In genomic region chr19:39506598-39506943, GRCh38 we compare ENCODE assay signal across 11 cellular contexts. TPM values are rescaled to one million over a fixed set of nuclear protein-coding genes. Genes with fewer than 3 reads are reported as not detected.
A peak's percentile ranks its signal among the peaks of the same experiment; 100 is the strongest.
DNase-seq lines count a peak whose midpoint lies in the region; ATAC-seq, FAIRE-seq and TF ChIP-seq lines count a peak whose summit lies in the region.
"Had no signal": no experiment of that assay in that cellular context is flagged by ENCODE, and none has a peak within 500 bp of the region (broad histone marks: within the 10 kb centered on the region; RNA-seq: fewer than 3 reads in every experiment).

No MANE protein-coding gene starts in this region.

- H3K4me1 ChIP-seq in HUES64 (ENCODE audit: insufficient read depth, low read length) (no peaks in the 10 kb centered on the region), K562 (replicated peaks in 1 of 2; ENCODE audit: control insufficient read depth in 2 of 2, insufficient read depth in 2 of 2, low read length in 2 of 2) (peaks cover 12 to 35% of the 10 kb centered on the region in 2 experiments), kidney (ENCODE audit: control insufficient read depth in 1 of 2, insufficient read depth in 1 of 2, low read depth in 1 of 2, low read length in 2 of 2) (peaks cover 0 to 4% of the 10 kb centered on the region in 2 donors)

- TF ChIP-seq EP300 in K562 (IDR thresholded peaks at IDR 0.05; ENCODE audit: low read length): no peak

- H3K9ac ChIP-seq in HUES64 (ENCODE audit: low read depth, low read length) (no peak overlapping the region), K562 (ENCODE audit: insufficient read depth in 1 of 2, low read depth in 2 of 2, low read length in 2 of 2) (peak overlapping the region; percentile 24 to 93; a peak in 3 of 4 replicates), kidney (ENCODE audit: low read length in 2 of 2) (no peak overlapping the region)

- peak overlapping the region; percentile 58 to 84 (median 74) for H3K4me3 Mint-ChIP-seq in naive thymus-derived CD8-positive, alpha-beta T cell

- H3K27ac ChIP-seq in HUES64 (ENCODE audit: low read depth, low read length): no peak overlapping the region
- H3K27ac ChIP-seq in K562 (ENCODE audit: extremely low read depth, low read depth, low read length): no peak overlapping the region
- H3K27ac ChIP-seq in kidney (ENCODE audit: low read depth in 2 of 2, low read length in 2 of 2): no peak overlapping the region

- in situ Hi-C loops in K562 (cut with MboI): no loop called here

- CTCF ChIA-PET in K562 (lab: Yijun Ruan, JAX; ENCODE audit: low intra/inter-chr PET ratio): no interaction called here

- H3K36me3 Mint-ChIP-seq in naive thymus-derived CD8-positive, alpha-beta T cell: no peaks in the 10 kb centered on the region

- H3K9me3 ChIP-seq in HUES64 (ENCODE audit: insufficient read depth, low read depth, low read length): peaks cover 5% of the 10 kb centered on the region; the same call in 1 of the 2 replicates
- no peaks in the 10 kb centered on the region for H3K9me3 ChIP-seq in K562 (replicated peaks; ENCODE audit: control insufficient read depth, insufficient read depth, low read depth, low read length)
- H3K9me3 ChIP-seq in kidney (ENCODE audit: control insufficient read depth in 1 of 2, low read length in 2 of 2): no peaks in the 10 kb centered on the region
- H3K9me3 ChIP-seq: mucosa of descending colon had no signal

- H3K9me1 ChIP-seq in K562 (ENCODE audit: control insufficient read depth, insufficient read depth, low read length): no peaks in the 10 kb centered on the region

- peak overlapping the region; percentile 91 for H2AFZ ChIP-seq in K562 (ENCODE audit: low read depth, low read length)

- ATAC-seq in K562: no peak
- no peak for ATAC-seq in naive thymus-derived CD8-positive, alpha-beta T cell

- POLR2A ChIA-PET in K562 (lab: Yijun Ruan, JAX): interaction anchor here (1.0 to 1.9 kb wide), 2 partner anchors 26 kb away, joined by 3 to 4 read pairs; partner anchors contain the start of genes EID2B and TIMM50
- POLR2A ChIA-PET in naive thymus-derived CD8-positive, alpha-beta T cell (lab: Charles Lee): no interaction called here

- no peak for TF ChIP-seq POLR2A in K562 (conservative IDR thresholded peaks at IDR 0.05)

- H3K27me3 ChIP-seq in HUES64 (ENCODE audit: insufficient read depth, low read length): peaks cover 77% of the 10 kb centered on the region
- H3K27me3 ChIP-seq in K562 (ENCODE audit: control insufficient read depth in 2 of 2, insufficient read depth in 2 of 2, low read length in 2 of 2): no peaks in the 10 kb centered on the region

- peak overlapping the region; percentile 14; the same call in 1 of the 2 replicates for H3K4me3 ChIP-seq in AG09309 (ENCODE audit: control insufficient read depth, low read depth, low read length)
- H3K4me3 ChIP-seq in HUES64 (ENCODE audit: low read length): peak overlapping the region; percentile 52; the same call in 1 of the 2 replicates
- H3K4me3 ChIP-seq in K562: peak overlapping the region; percentile 52
- H3K4me3 ChIP-seq in kidney (ENCODE audit: low read length in 2 of 2): no peak overlapping the region
- H3K4me3 ChIP-seq: mucosa of descending colon had no signal

- TF ChIP-seq CTCF in AG09309 (IDR thresholded peaks at IDR 0.05; ENCODE audit: control insufficient read depth, insufficient read depth, low read depth, low read length, missing control alignments) (no peak), K562 (IDR thresholded peaks at IDR 0.05 in 2 of 3, conservative IDR thresholded peaks at IDR 0.05 in 1 of 3; ENCODE audit: insufficient read depth in 2 of 3, low read depth in 1 of 3, low read length in 3 of 3) (no peak), kidney (IDR thresholded peaks at IDR 0.05; ENCODE audit: borderline replicate concordance, extremely low read depth, insufficient read depth) (no peak)

- BruUV-seq in K562 (replicated peaks; lab: Mats Ljungman, UMichigan): no TSS peak

- H3K9me3 Mint-ChIP-seq in naive thymus-derived CD8-positive, alpha-beta T cell: peaks cover 0 to 2% (median 0%) of the 10 kb centered on the region in 9 donors

- H3K4me2 ChIP-seq in K562 (ENCODE audit: insufficient read depth, low read length): peak overlapping the region; percentile 85

- peaks cover 10 to 63% (median 40%) of the 10 kb centered on the region in 5 donors for H3K27me3 Mint-ChIP-seq in naive thymus-derived CD8-positive, alpha-beta T cell

- no peaks in the 10 kb centered on the region for H3K79me2 ChIP-seq in K562 (ENCODE audit: control insufficient read depth, insufficient read depth, low read length)

- no peak for DNase-seq in AG09309 (ENCODE audit: low read depth)
- DNase-seq in K562 (ENCODE audit: extremely low read depth in 1 of 4, low spot score in 3 of 4): no peak
- DNase-seq in naive thymus-derived CD8-positive, alpha-beta T cell: no peak
- DNase-seq in stimulated activated naive CD4-positive, alpha-beta T cell (lab: John Stamatoyannopoulos, UW): no peak
- no peak for DNase-seq in kidney
- no peak for DNase-seq in pons (ENCODE audit: low spot score)
- DNase-seq in OCI-M1 (lab: John Stamatoyannopoulos, UW): no peak
- DNase-seq: DND-41 had no signal

- intact Hi-C loops in K562 (cut with micrococcal nuclease): no loop called here
- intact Hi-C loops in kidney (cut with DNase I): no loop called here

- no peak for FAIRE-seq in K562 (lab: Jason Lieb, UNC)
- no peak for FAIRE-seq in kidney (lab: Jason Lieb, UNC)

- H4K20me1 ChIP-seq in K562 (replicated peaks; ENCODE audit: control insufficient read depth, insufficient read depth, low read length): no peaks in the 10 kb centered on the region

- H3K4me1 Mint-ChIP-seq in naive thymus-derived CD8-positive, alpha-beta T cell: peaks cover 19 to 38% (median 28%) of the 10 kb centered on the region in 4 donors

- no peaks in the 10 kb centered on the region for H3K36me3 ChIP-seq in HUES64 (ENCODE audit: insufficient read depth, low read length)
- no peaks in the 10 kb centered on the region for H3K36me3 ChIP-seq in K562 (ENCODE audit: control insufficient read depth, insufficient read depth, low read length)
- no peaks in the 10 kb centered on the region for H3K36me3 ChIP-seq in kidney (ENCODE audit: control insufficient read depth in 1 of 2, insufficient read depth in 2 of 2, low read length in 2 of 2)

- TF ChIP-seq RAD21 in K562 (CRISPR knock-in tag; conservative IDR thresholded peaks at IDR 0.05 in 1 of 2, IDR thresholded peaks at IDR 0.05 in 1 of 2): no peak

- peak overlapping the region in 1 of 10 donors; percentile 47 for H3K27ac Mint-ChIP-seq in naive thymus-derived CD8-positive, alpha-beta T cell

- 64% methylated on average over 7 of the region's 7 CpGs for WGBS in HUES64
- WGBS in K562 (ENCODE audit: insufficient coverage, low coverage, missing lambda C conversion rate): 32% methylated on average over 6 of the region's 7 CpGs

RNA-seq across cellular contexts. Expression of gene DLL3, which starts 7.8 kb away (rescaled TPM):
- 6.2 TPM for polyA plus RNA-seq in HUES64 (2013, experiment 1 of 2)
- 9.3 TPM for polyA plus RNA-seq in HUES64 (2013, experiment 2 of 2)
- total RNA-seq in K562 (2011; cell fraction: chromatin; rRNA removed; ENCODE audit: low replicate concordance): 0.56 and 1.8 TPM in 2 replicates
- 2.0 and 2.5 TPM in 2 replicates for total RNA-seq in K562 (2011; cell fraction: nucleolus; rRNA removed)
- total RNA-seq in K562 (2011; cell fraction: nucleoplasm; rRNA removed): 2.1 TPM in 2 replicates
- 5.4 and 5.5 TPM in 2 replicates for total RNA-seq in K562 (2014; rRNA removed)
- total RNA-seq in K562 (2014; rRNA removed; fragmentation: Illumina TruSeq; extraction: Trizol): 1.1 TPM in 2 replicates
- total RNA-seq in K562 (2015; rRNA removed; fragmentation: Illumina TruSeq; extraction: Trizol): 0.80 and 1.1 TPM in 2 replicates
- 2.5 and 3.4 TPM in 2 replicates for total RNA-seq in K562 (2021)
- 2.1 and 2.5 TPM in 2 replicates for polyA plus RNA-seq in K562 (2011; rRNA removed)
- 3.2 and 6.3 TPM in 2 replicates for polyA plus RNA-seq in K562 (2011; cell fraction: cytosol; rRNA removed)
- polyA plus RNA-seq in K562 (2011; cell fraction: nucleus; rRNA removed): 2.0 TPM in 2 replicates
- polyA plus RNA-seq in K562 (2012): 1.3 and 2.0 TPM in 2 replicates
- 0.53 and 0.92 TPM in 2 replicates for polyA plus RNA-seq in K562 (2014; fragmentation: Illumina TruSeq; extraction: Trizol)
- polyA plus RNA-seq in K562 (2014; fragmentation: Nextera tagmentation; extraction: Ambion mirVana): 1 to 10 TPM in 1 of 2 experiments, under 1 TPM in 1; 0.92 to 1.2 TPM
- 5.2 and 6.3 TPM in 2 replicates for polyA plus RNA-seq in K562 (2014; rRNA removed)
- polyA minus RNA-seq in K562 (2011; rRNA and poly(A)+ RNA removed): 0.39 and 0.63 TPM in 2 replicates
- 0.86 and 1.1 TPM in 2 replicates for polyA minus RNA-seq in K562 (2011; cell fraction: cytosol; rRNA and poly(A)+ RNA removed)
- polyA minus RNA-seq in K562 (2011; cell fraction: nucleus; rRNA and poly(A)+ RNA removed): 0.94 and 1.4 TPM in 2 replicates
- under 1 TPM; 0.22 to 0.36 TPM for total RNA-seq in naive thymus-derived CD8-positive, alpha-beta T cell
- 1 to 10 TPM; 1.1 to 1.9 (median 1.8) TPM for polyA plus RNA-seq in naive thymus-derived CD8-positive, alpha-beta T cell
- 0.13 TPM for total RNA-seq in kidney
- 0.17 TPM for polyA plus RNA-seq in kidney (ENCODE audit: insufficient read depth, low read depth, low replicate concordance)
- total RNA-seq: mucosa of descending colon had no signal

RNA-seq across cellular contexts. Expression of gene SELENOV, which starts 8.4 kb away (rescaled TPM):
- 3.0 TPM for polyA plus RNA-seq in HUES64 (2013, experiment 1 of 2)
- 5.6 TPM for polyA plus RNA-seq in HUES64 (2013, experiment 2 of 2)
- total RNA-seq in K562 (2011; cell fraction: chromatin; rRNA removed; ENCODE audit: low replicate concordance): 0.25 TPM in 1 of 2 replicates, not detected in the other
- total RNA-seq in K562 (2011; cell fraction: nucleolus; rRNA removed): 0.50 TPM in 1 of 2 replicates, not detected in the other
- total RNA-seq in K562 (2011; cell fraction: nucleoplasm; rRNA removed): 0.84 and 0.95 TPM in 2 replicates
- total RNA-seq in K562 (2014; rRNA removed) (not detected in 2 replicates), K562 (2014; rRNA removed; fragmentation: Illumina TruSeq; extraction: Trizol) (not detected in 2 replicates), K562 (2015; rRNA removed; fragmentation: Illumina TruSeq; extraction: Trizol) (not detected in 2 replicates), K562 (2021) (0.09 and 0.20 TPM in 2 replicates), kidney (not detected)
- polyA plus RNA-seq in K562 (2011; rRNA removed) (0.15 TPM in 1 of 2 replicates, not detected in the other), K562 (2014; fragmentation: Illumina TruSeq; extraction: Trizol) (0.08 and 0.09 TPM in 2 replicates), K562 (2014; fragmentation: Nextera tagmentation; extraction: Ambion mirVana) (under 1 TPM; 0.04 to 0.06 TPM), K562 (2014; rRNA removed) (0.05 TPM in 1 of 2 replicates, not detected in the other), kidney (ENCODE audit: insufficient read depth, low read depth, low replicate concordance) (not detected)
- 0.03 TPM in 1 of 2 replicates, not detected in the other for polyA plus RNA-seq in K562 (2011; cell fraction: cytosol; rRNA removed)
- polyA plus RNA-seq in K562 (2011; cell fraction: nucleus; rRNA removed): 0.10 and 0.18 TPM in 2 replicates
- polyA plus RNA-seq in K562 (2012): 0.06 and 0.26 TPM in 2 replicates
- not detected in 2 replicates for polyA minus RNA-seq in K562 (2011; rRNA and poly(A)+ RNA removed)
- polyA minus RNA-seq in K562 (2011; cell fraction: cytosol; rRNA and poly(A)+ RNA removed): not detected in 2 replicates
- polyA minus RNA-seq in K562 (2011; cell fraction: nucleus; rRNA and poly(A)+ RNA removed): not detected in 2 replicates
- total RNA-seq in naive thymus-derived CD8-positive, alpha-beta T cell: not detected
- polyA plus RNA-seq in naive thymus-derived CD8-positive, alpha-beta T cell: not detected
- total RNA-seq: mucosa of descending colon; T-helper 2 cell treated with Interferon-gamma antibody and Interleukin-4, amounts not matched to agents 100 ng/mL and 5 ng/mL, for 36 hours had no signal

RNA-seq across cellular contexts. Expression of gene TIMM50, which starts 25.9 kb away (rescaled TPM):
- polyA plus RNA-seq in HUES64 (2013, experiment 1 of 2): 99.3 TPM
- polyA plus RNA-seq in HUES64 (2013, experiment 2 of 2): 96.2 TPM
- total RNA-seq in K562 (2011; cell fraction: chromatin; rRNA removed; ENCODE audit: low replicate concordance): 133 and 241 TPM in 2 replicates
- 181 and 193 TPM in 2 replicates for total RNA-seq in K562 (2011; cell fraction: nucleolus; rRNA removed)
- total RNA-seq in K562 (2011; cell fraction: nucleoplasm; rRNA removed): 161 and 168 TPM in 2 replicates
- 221 and 239 TPM in 2 replicates for total RNA-seq in K562 (2014; rRNA removed)
- 81.4 and 94.9 TPM in 2 replicates for total RNA-seq in K562 (2014; rRNA removed; fragmentation: Illumina TruSeq; extraction: Trizol)
- 145 and 148 TPM in 2 replicates for total RNA-seq in K562 (2015; rRNA removed; fragmentation: Illumina TruSeq; extraction: Trizol)
- total RNA-seq in K562 (2021): 214 and 221 TPM in 2 replicates
- 166 and 170 TPM in 2 replicates for polyA plus RNA-seq in K562 (2011; rRNA removed)
- 245 and 333 TPM in 2 replicates for polyA plus RNA-seq in K562 (2011; cell fraction: cytosol; rRNA removed)
- polyA plus RNA-seq in K562 (2011; cell fraction: nucleus; rRNA removed): 158 and 195 TPM in 2 replicates
- polyA plus RNA-seq in K562 (2012): 135 and 190 TPM in 2 replicates
- 157 and 181 TPM in 2 replicates for polyA plus RNA-seq in K562 (2014; fragmentation: Illumina TruSeq; extraction: Trizol)
- polyA plus RNA-seq in K562 (2014; fragmentation: Nextera tagmentation; extraction: Ambion mirVana): 10 to 100 TPM; 28.3 to 55.4 TPM
- 221 and 228 TPM in 2 replicates for polyA plus RNA-seq in K562 (2014; rRNA removed)
- 114 and 139 TPM in 2 replicates for polyA minus RNA-seq in K562 (2011; rRNA and poly(A)+ RNA removed)
- 106 and 111 TPM in 2 replicates for polyA minus RNA-seq in K562 (2011; cell fraction: cytosol; rRNA and poly(A)+ RNA removed)
- 45.2 and 70.6 TPM in 2 replicates for polyA minus RNA-seq in K562 (2011; cell fraction: nucleus; rRNA and poly(A)+ RNA removed)
- 10 to 100 TPM; 47.5 to 52.1 TPM for total RNA-seq in naive thymus-derived CD8-positive, alpha-beta T cell
- polyA plus RNA-seq in naive thymus-derived CD8-positive, alpha-beta T cell: 10 to 100 TPM; 41.4 to 53.3 (median 44.6) TPM
- 52.4 TPM for total RNA-seq in kidney
- polyA plus RNA-seq in kidney (ENCODE audit: insufficient read depth, low read depth, low replicate concordance): 74.4 TPM

RNA-seq across cellular contexts. Expression of gene EID2B, which starts 26.1 kb away (rescaled TPM):
- polyA plus RNA-seq in HUES64 (2013, experiment 1 of 2): 1.4 TPM
- 2.3 TPM for polyA plus RNA-seq in HUES64 (2013, experiment 2 of 2)
- total RNA-seq in K562 (2011; cell fraction: chromatin; rRNA removed; ENCODE audit: low replicate concordance): 8.1 and 8.9 TPM in 2 replicates
- total RNA-seq in K562 (2011; cell fraction: nucleolus; rRNA removed): 10.8 and 12.5 TPM in 2 replicates
- 11.3 and 14.6 TPM in 2 replicates for total RNA-seq in K562 (2011; cell fraction: nucleoplasm; rRNA removed)
- total RNA-seq in K562 (2014; rRNA removed) (4.8 and 5.1 TPM in 2 replicates), K562 (2014; rRNA removed; fragmentation: Illumina TruSeq; extraction: Trizol) (3.9 and 4.8 TPM in 2 replicates), K562 (2015; rRNA removed; fragmentation: Illumina TruSeq; extraction: Trizol) (2.9 and 3.5 TPM in 2 replicates), K562 (2021) (3.9 and 4.2 TPM in 2 replicates), kidney (3.3 TPM)
- polyA plus RNA-seq in K562 (2011; rRNA removed) (7.9 and 9.3 TPM in 2 replicates), K562 (2014; fragmentation: Illumina TruSeq; extraction: Trizol) (2.0 and 2.8 TPM in 2 replicates), K562 (2014; fragmentation: Nextera tagmentation; extraction: Ambion mirVana) (1 to 10 TPM; 4.9 to 5.4 TPM), K562 (2014; rRNA removed) (8.8 and 9.8 TPM in 2 replicates), kidney (ENCODE audit: insufficient read depth, low read depth, low replicate concordance) (4.6 TPM)
- polyA plus RNA-seq in K562 (2011; cell fraction: cytosol; rRNA removed): 5.2 and 12.3 TPM in 2 replicates
- 7.6 and 8.6 TPM in 2 replicates for polyA plus RNA-seq in K562 (2011; cell fraction: nucleus; rRNA removed)
- 5.4 and 9.1 TPM in 2 replicates for polyA plus RNA-seq in K562 (2012)
- polyA minus RNA-seq in K562 (2011; rRNA and poly(A)+ RNA removed): 2.8 and 3.4 TPM in 2 replicates
- 1.0 and 2.1 TPM in 2 replicates for polyA minus RNA-seq in K562 (2011; cell fraction: cytosol; rRNA and poly(A)+ RNA removed)
- polyA minus RNA-seq in K562 (2011; cell fraction: nucleus; rRNA and poly(A)+ RNA removed): 4.4 and 8.7 TPM in 2 replicates
- total RNA-seq in naive thymus-derived CD8-positive, alpha-beta T cell: 1 to 10 TPM; 5.9 to 7.7 TPM
- 1 to 10 TPM; 4.9 to 7.6 (median 6.4) TPM for polyA plus RNA-seq in naive thymus-derived CD8-positive, alpha-beta T cell

RNA-seq across cellular contexts. Expression of gene EID2, which starts 33.4 kb away (rescaled TPM):
- 21.6 TPM for polyA plus RNA-seq in HUES64 (2013, experiment 1 of 2)
- 23.4 TPM for polyA plus RNA-seq in HUES64 (2013, experiment 2 of 2)
- 3.2 and 4.8 TPM in 2 replicates for total RNA-seq in K562 (2011; cell fraction: chromatin; rRNA removed; ENCODE audit: low replicate concordance)
- total RNA-seq in K562 (2011; cell fraction: nucleolus; rRNA removed): 4.1 and 4.8 TPM in 2 replicates
- total RNA-seq in K562 (2011; cell fraction: nucleoplasm; rRNA removed): 4.2 TPM in 2 replicates
- 18.5 and 20.8 TPM in 2 replicates for total RNA-seq in K562 (2014; rRNA removed)
- total RNA-seq in K562 (2014; rRNA removed; fragmentation: Illumina TruSeq; extraction: Trizol): 10.9 and 11.7 TPM in 2 replicates
- 9.9 and 11.3 TPM in 2 replicates for total RNA-seq in K562 (2015; rRNA removed; fragmentation: Illumina TruSeq; extraction: Trizol)
- 13.8 and 14.6 TPM in 2 replicates for total RNA-seq in K562 (2021)
- polyA plus RNA-seq in K562 (2011; rRNA removed): 7.3 and 12.4 TPM in 2 replicates
- polyA plus RNA-seq in K562 (2011; cell fraction: cytosol; rRNA removed): 4.4 and 10.2 TPM in 2 replicates
- 4.6 TPM in 2 replicates for polyA plus RNA-seq in K562 (2011; cell fraction: nucleus; rRNA removed)
- polyA plus RNA-seq in K562 (2012): 11.3 and 17.7 TPM in 2 replicates
- polyA plus RNA-seq in K562 (2014; fragmentation: Illumina TruSeq; extraction: Trizol): 8.2 and 9.6 TPM in 2 replicates
- 1 to 10 TPM; 2.5 to 2.7 TPM for polyA plus RNA-seq in K562 (2014; fragmentation: Nextera tagmentation; extraction: Ambion mirVana)
- polyA plus RNA-seq in K562 (2014; rRNA removed): 18.5 and 23.6 TPM in 2 replicates
- polyA minus RNA-seq in K562 (2011; rRNA and poly(A)+ RNA removed): 3.9 TPM in 2 replicates
- polyA minus RNA-seq in K562 (2011; cell fraction: cytosol; rRNA and poly(A)+ RNA removed): 4.0 and 4.4 TPM in 2 replicates
- polyA minus RNA-seq in K562 (2011; cell fraction: nucleus; rRNA and poly(A)+ RNA removed): 1.3 and 3.2 TPM in 2 replicates
- total RNA-seq in naive thymus-derived CD8-positive, alpha-beta T cell: 10 to 100 TPM; 20.3 to 21.2 TPM
- polyA plus RNA-seq in naive thymus-derived CD8-positive, alpha-beta T cell: 10 to 100 TPM; 19.8 to 37.1 (median 22.1) TPM
- total RNA-seq in kidney: 12.0 TPM
- 17.0 TPM for polyA plus RNA-seq in kidney (ENCODE audit: insufficient read depth, low read depth, low replicate concordance)

Comparison
In these comparisons a context has a peak if more than half of its experiments do, and no peak if none do; other contexts are left out.
1. H3K4me3 ChIP-seq: peak in AG09309 (single experiment), HUES64 (single experiment) and K562 (single experiment); none in kidney (0 of 2).
2. H3K9ac ChIP-seq: peak in K562 (2 of 2); none in HUES64 (single experiment) and kidney (0 of 2).